Comparison of ENCODE assay signal across 6 cellular contexts in genomic region chr1:109668123-109668800, GRCh38. TPM values are rescaled to one million over a fixed set of nuclear protein-coding genes. Genes with fewer than 3 reads are reported as not detected.
DNase-seq lines count a peak whose midpoint lies in the region; ATAC-seq and TF ChIP-seq lines count a peak whose summit lies in the region.

No MANE protein-coding gene starts in this region.

- peak overlapping the region in 6 of 10 donors; percentile 15 to 92 (median 84) for H3K27ac Mint-ChIP-seq in naive thymus-derived CD8-positive, alpha-beta T cell

- ATAC-seq in GM18505 (IDR thresholded peaks at IDR 0.05; ENCODE audit: unreplicated experiment) (peak; percentile 20), HG03521 (IDR thresholded peaks at IDR 0.05; ENCODE audit: unreplicated experiment) (no peak), HG03175 (IDR thresholded peaks at IDR 0.05; ENCODE audit: unreplicated experiment) (no peak)
- ATAC-seq in naive thymus-derived CD8-positive, alpha-beta T cell: peak; percentile 54 to 55

- H3K4me1 Mint-ChIP-seq in naive thymus-derived CD8-positive, alpha-beta T cell: peaks cover 17 to 26% (median 22%) of the 10 kb centered on the region in 4 donors

- peak overlapping the region; percentile 49 for H3K4me3 ChIP-seq in astrocyte of the spinal cord (ENCODE audit: low read depth, low read length)

- in situ Hi-C loops in astrocyte of the spinal cord (cut with HindIII; ENCODE audit: low sequenced_read_pairs): no loop called here

- peaks cover 0 to 7% (median 4%) of the 10 kb centered on the region in 3 donors for H3K36me3 Mint-ChIP-seq in naive thymus-derived CD8-positive, alpha-beta T cell

- no peak for TF ChIP-seq CTCF in astrocyte of the spinal cord (IDR thresholded peaks at IDR 0.05; ENCODE audit: low read depth, low read length)

- H3K4me3 Mint-ChIP-seq in naive thymus-derived CD8-positive, alpha-beta T cell: peak overlapping the region; percentile 76 to 91 (median 85)

- H3K27me3 Mint-ChIP-seq in naive thymus-derived CD8-positive, alpha-beta T cell: no peaks in the 10 kb centered on the region

- H3K9me3 Mint-ChIP-seq in naive thymus-derived CD8-positive, alpha-beta T cell: no peaks in the 10 kb centered on the region

- TF ChIP-seq POLR2A in GM18505 (IDR thresholded peaks at IDR 0.05; ENCODE audit: borderline replicate concordance, extremely low read depth, insufficient read depth, insufficient read length): no peak

- DNase-seq in astrocyte of the spinal cord (ENCODE audit: low read depth, low spot score) (no peak), NCI-H510A (lab: John Stamatoyannopoulos, UW) (no peak)
- DNase-seq in naive thymus-derived CD8-positive, alpha-beta T cell: no peak

- POLR2A ChIA-PET in naive thymus-derived CD8-positive, alpha-beta T cell (lab: Charles Lee): interaction anchor here (0.6 to 1.3 kb wide), 2 partner anchors 12 to 53 kb away, joined by 3 read pairs; no protein-coding TSS in a partner anchor

RNA-seq across cellular contexts. Expression of gene GSTM2, which starts 0.4 kb away (rescaled TPM):
- 10 to 100 TPM; 70.7 to 75.9 TPM for total RNA-seq in naive thymus-derived CD8-positive, alpha-beta T cell
- polyA plus RNA-seq in naive thymus-derived CD8-positive, alpha-beta T cell: 10 to 100 TPM; 20.8 to 51.7 (median 40.7) TPM

RNA-seq across cellular contexts. Expression of gene GSTM4, which starts 12.4 kb away (rescaled TPM):
- 1 to 10 TPM; 2.5 to 3.8 TPM for total RNA-seq in naive thymus-derived CD8-positive, alpha-beta T cell
- 10 to 100 TPM in 2 of 3 donors, 1 to 10 TPM in 1; 8.6 to 17.4 (median 17.3) TPM for polyA plus RNA-seq in naive thymus-derived CD8-positive, alpha-beta T cell

RNA-seq across cellular contexts. Expression of gene GSTM1, which starts 19.4 kb away (rescaled TPM):
- total RNA-seq in naive thymus-derived CD8-positive, alpha-beta T cell: under 1 TPM in 1 of 2 experiments, not detected in 1; 0.38 TPM
- 10 to 100 TPM in 2 of 3 donors, not detected in 1; 54.7 to 62.0 TPM for polyA plus RNA-seq in naive thymus-derived CD8-positive, alpha-beta T cell

RNA-seq across cellular contexts. Expression of gene GSTM5, which starts 43.8 kb away (rescaled TPM):
- total RNA-seq in naive thymus-derived CD8-positive, alpha-beta T cell: not detected
- 1 to 10 TPM in 1 of 3 donors, not detected in 2; 1.1 TPM for polyA plus RNA-seq in naive thymus-derived CD8-positive, alpha-beta T cell

RNA-seq across cellular contexts. Expression of gene AMPD2, which starts 48.6 kb away (rescaled TPM):
- 10 to 100 TPM; 71.1 to 76.0 TPM for total RNA-seq in naive thymus-derived CD8-positive, alpha-beta T cell
- polyA plus RNA-seq in naive thymus-derived CD8-positive, alpha-beta T cell: 10 to 100 TPM; 21.9 to 33.9 (median 24.4) TPM

Comparison
In these comparisons a context has a peak if more than half of its experiments do, and no peak if none do; other contexts are left out.
1. ATAC-seq: peak in GM18505 (single experiment) and naive thymus-derived CD8-positive, alpha-beta T cell (2 of 2); none in HG03521 (single experiment) and HG03175 (single experiment).